1 cellular context compared by ENCODE assay signal in the genomic region with DNA sequence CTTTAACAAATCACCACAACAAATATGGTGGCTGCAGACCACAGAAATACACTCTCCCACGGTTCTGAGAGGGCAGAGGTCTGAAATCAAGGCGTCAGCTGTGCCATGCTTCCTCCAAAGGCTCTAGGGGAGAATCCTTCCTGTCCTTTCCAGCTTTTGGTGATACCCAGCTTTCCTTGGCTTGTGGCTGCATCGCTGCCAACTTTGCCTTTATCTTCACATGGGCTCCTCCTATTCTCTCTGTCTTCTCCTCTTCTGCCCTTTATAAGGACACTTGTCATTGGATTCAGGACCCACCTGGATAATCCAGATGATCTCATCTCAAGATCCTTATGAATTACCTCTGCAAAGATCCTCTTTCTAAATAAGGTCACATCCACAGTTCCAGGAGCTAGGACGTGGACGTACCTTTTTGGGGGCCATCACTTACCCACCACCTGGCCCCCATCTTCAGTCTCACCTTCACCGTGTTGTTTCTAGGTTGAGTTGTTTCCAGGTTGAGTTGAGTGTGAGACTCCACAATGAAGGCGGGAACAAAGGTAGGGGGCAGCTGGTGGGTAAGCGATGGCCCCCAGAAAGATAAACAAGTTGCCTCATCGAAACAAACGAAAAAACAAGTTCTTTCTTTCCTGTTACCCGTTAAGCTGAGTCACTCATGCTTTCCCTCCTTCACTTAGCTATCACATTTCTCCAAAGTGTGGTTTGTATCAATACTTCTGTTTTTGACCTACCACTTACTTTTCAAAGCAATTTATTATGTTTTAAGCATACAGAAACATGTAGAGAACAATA.
TF ChIP-seq lines count a peak whose summit lies in the region.

No MANE protein-coding gene starts in this region.

TF ChIP-seq in HepG2, 621 proteins besides CTCF, POLR2A, EP300 and RAD21 (continued from another document and continues in another):
- no peak for TF ChIP-seq ZBTB3 (CRISPR knock-in tag; IDR thresholded peaks at IDR 0.05; ENCODE audit: borderline replicate concordance, low read depth)
- peak; percentile 68; the same call in 1 of the 2 replicates for TF ChIP-seq ZNF280D (CRISPR knock-in tag; IDR thresholded peaks at IDR 0.05)
- no peak for TF ChIP-seq SRF (IDR thresholded peaks at IDR 0.05; ENCODE audit: low read depth, low read length)
- TF ChIP-seq PRMT3 (CRISPR knock-in tag; IDR thresholded peaks at IDR 0.05; ENCODE audit: borderline replicate concordance, low read depth) = no peak
- no peak for TF ChIP-seq THAP11 (CRISPR knock-in tag; IDR thresholded peaks at IDR 0.05)
- no peak for TF ChIP-seq JDP2 (CRISPR knock-in tag; IDR thresholded peaks at IDR 0.05; ENCODE audit: borderline replicate concordance)
- TF ChIP-seq, protein P1, sequence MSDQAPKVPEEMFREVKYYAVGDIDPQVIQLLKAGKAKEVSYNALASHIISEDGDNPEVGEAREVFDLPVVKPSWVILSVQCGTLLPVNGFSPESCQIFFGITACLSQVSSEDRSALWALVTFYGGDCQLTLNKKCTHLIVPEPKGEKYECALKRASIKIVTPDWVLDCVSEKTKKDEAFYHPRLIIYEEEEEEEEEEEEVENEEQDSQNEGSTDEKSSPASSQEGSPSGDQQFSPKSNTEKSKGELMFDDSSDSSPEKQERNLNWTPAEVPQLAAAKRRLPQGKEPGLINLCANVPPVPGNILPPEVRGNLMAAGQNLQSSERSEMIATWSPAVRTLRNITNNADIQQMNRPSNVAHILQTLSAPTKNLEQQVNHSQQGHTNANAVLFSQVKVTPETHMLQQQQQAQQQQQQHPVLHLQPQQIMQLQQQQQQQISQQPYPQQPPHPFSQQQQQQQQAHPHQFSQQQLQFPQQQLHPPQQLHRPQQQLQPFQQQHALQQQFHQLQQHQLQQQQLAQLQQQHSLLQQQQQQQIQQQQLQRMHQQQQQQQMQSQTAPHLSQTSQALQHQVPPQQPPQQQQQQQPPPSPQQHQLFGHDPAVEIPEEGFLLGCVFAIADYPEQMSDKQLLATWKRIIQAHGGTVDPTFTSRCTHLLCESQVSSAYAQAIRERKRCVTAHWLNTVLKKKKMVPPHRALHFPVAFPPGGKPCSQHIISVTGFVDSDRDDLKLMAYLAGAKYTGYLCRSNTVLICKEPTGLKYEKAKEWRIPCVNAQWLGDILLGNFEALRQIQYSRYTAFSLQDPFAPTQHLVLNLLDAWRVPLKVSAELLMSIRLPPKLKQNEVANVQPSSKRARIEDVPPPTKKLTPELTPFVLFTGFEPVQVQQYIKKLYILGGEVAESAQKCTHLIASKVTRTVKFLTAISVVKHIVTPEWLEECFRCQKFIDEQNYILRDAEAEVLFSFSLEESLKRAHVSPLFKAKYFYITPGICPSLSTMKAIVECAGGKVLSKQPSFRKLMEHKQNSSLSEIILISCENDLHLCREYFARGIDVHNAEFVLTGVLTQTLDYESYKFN (CRISPR knock-in tag; conservative IDR thresholded peaks at IDR 0.05) = no peak
- TF ChIP-seq MIER3 (CRISPR knock-in tag; IDR thresholded peaks at IDR 0.05; ENCODE audit: borderline replicate concordance) = 0 out of 2 replicates have a peak, but pooled peaks have one; percentile 41
- TF ChIP-seq RBFOX2 (IDR thresholded peaks at IDR 0.05; ENCODE audit: low read depth, low read length) = no peak
- peak; percentile 55; the same call in 1 of the 2 replicates for TF ChIP-seq HOMEZ (CRISPR knock-in tag; IDR thresholded peaks at IDR 0.05; ENCODE audit: low read depth)
- no peak for TF ChIP-seq ZBTB38 (CRISPR knock-in tag; IDR thresholded peaks at IDR 0.05)
- TF ChIP-seq FOXA3 (CRISPR knock-in tag; IDR thresholded peaks at IDR 0.05) = peak; percentile 46; the same call in 1 of the 2 replicates
- no peak for TF ChIP-seq ZNF891 (CRISPR knock-in tag; IDR thresholded peaks at IDR 0.05)
- no peak for TF ChIP-seq CAMTA2 (CRISPR knock-in tag; IDR thresholded peaks at IDR 0.05; ENCODE audit: borderline replicate concordance)
- no peak for TF ChIP-seq SMAD1 (CRISPR knock-in tag; IDR thresholded peaks at IDR 0.05; ENCODE audit: borderline replicate concordance, low read depth)
- TF ChIP-seq, protein P2, sequence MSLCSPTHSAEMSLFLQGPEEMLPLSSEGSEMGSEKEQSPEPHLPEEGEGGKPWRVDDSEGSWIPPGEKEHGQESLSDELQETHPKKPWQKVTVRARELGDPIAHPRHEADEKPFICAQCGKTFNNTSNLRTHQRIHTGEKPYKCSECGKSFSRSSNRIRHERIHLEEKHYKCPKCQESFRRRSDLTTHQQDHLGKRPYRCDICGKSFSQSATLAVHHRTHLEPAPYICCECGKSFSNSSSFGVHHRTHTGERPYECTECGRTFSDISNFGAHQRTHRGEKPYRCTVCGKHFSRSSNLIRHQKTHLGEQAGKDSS (CRISPR knock-in tag; IDR thresholded peaks at IDR 0.05; ENCODE audit: borderline replicate concordance, low read depth) = no peak
- TF ChIP-seq MIXL1 (CRISPR knock-in tag; IDR thresholded peaks at IDR 0.05) = no peak
- no peak for TF ChIP-seq U2AF1 (optimal IDR thresholded peaks at IDR 0.05; ENCODE audit: low read depth, low read length)
- TF ChIP-seq ZNF362 (CRISPR knock-in tag; IDR thresholded peaks at IDR 0.05; ENCODE audit: borderline replicate concordance) = no peak
- no peak for TF ChIP-seq HMGA1 (CRISPR knock-in tag; conservative IDR thresholded peaks at IDR 0.05)
- no peak for TF ChIP-seq ZFP37 (CRISPR knock-in tag; IDR thresholded peaks at IDR 0.05; ENCODE audit: borderline replicate concordance)
- TF ChIP-seq RARA (CRISPR knock-in tag; IDR thresholded peaks at IDR 0.05) = no peak
- TF ChIP-seq ZNF629 (CRISPR knock-in tag; conservative IDR thresholded peaks at IDR 0.05) = no peak
- TF ChIP-seq ZNF513 (CRISPR knock-in tag; conservative IDR thresholded peaks at IDR 0.05) = no peak
- no peak; the same call in 1 of the 2 replicates for TF ChIP-seq NFE2L2 (IDR thresholded peaks at IDR 0.05; ENCODE audit: low read length)
- TF ChIP-seq, protein P3, sequence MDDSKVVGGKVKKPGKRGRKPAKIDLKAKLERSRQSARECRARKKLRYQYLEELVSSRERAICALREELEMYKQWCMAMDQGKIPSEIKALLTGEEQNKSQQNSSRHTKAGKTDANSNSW (CRISPR knock-in tag; IDR thresholded peaks at IDR 0.05; ENCODE audit: borderline replicate concordance) = no peak
- TF ChIP-seq ZNF552 (CRISPR knock-in tag; IDR thresholded peaks at IDR 0.05; ENCODE audit: borderline replicate concordance) = no peak
- TF ChIP-seq ZNF235 (CRISPR knock-in tag; IDR thresholded peaks at IDR 0.05; ENCODE audit: borderline replicate concordance) = no peak
- TF ChIP-seq ZBTB33 (CRISPR knock-in tag; IDR thresholded peaks at IDR 0.05) = peak; percentile 60
- no peak for TF ChIP-seq TRAFD1 (CRISPR knock-in tag; IDR thresholded peaks at IDR 0.05; ENCODE audit: borderline replicate concordance)
- TF ChIP-seq MYPOP (CRISPR knock-in tag; IDR thresholded peaks at IDR 0.05) = no peak
- 0 out of 2 replicates have a peak, but pooled peaks have one; percentile 20 for TF ChIP-seq GATAD2A (CRISPR knock-in tag; IDR thresholded peaks at IDR 0.05)
- TF ChIP-seq ARID2 (CRISPR knock-in tag; IDR thresholded peaks at IDR 0.05; ENCODE audit: borderline replicate concordance) = no peak
- no peak for TF ChIP-seq KLF12 (CRISPR knock-in tag; IDR thresholded peaks at IDR 0.05; ENCODE audit: borderline replicate concordance)
- no peak for TF ChIP-seq ZNF3 (CRISPR knock-in tag; IDR thresholded peaks at IDR 0.05)
- no peak for TF ChIP-seq KAT8 (CRISPR knock-in tag; IDR thresholded peaks at IDR 0.05)
- TF ChIP-seq ZIK1 (CRISPR knock-in tag; IDR thresholded peaks at IDR 0.05; ENCODE audit: borderline replicate concordance, low read depth) = no peak
- no peak for TF ChIP-seq LBX2 (CRISPR knock-in tag; IDR thresholded peaks at IDR 0.05; ENCODE audit: borderline replicate concordance)
- no peak for TF ChIP-seq BCL6 (CRISPR knock-in tag; IDR thresholded peaks at IDR 0.05)
- no peak for TF ChIP-seq ZBTB7A (CRISPR knock-in tag; IDR thresholded peaks at IDR 0.05)
